In the genomic region with DNA sequence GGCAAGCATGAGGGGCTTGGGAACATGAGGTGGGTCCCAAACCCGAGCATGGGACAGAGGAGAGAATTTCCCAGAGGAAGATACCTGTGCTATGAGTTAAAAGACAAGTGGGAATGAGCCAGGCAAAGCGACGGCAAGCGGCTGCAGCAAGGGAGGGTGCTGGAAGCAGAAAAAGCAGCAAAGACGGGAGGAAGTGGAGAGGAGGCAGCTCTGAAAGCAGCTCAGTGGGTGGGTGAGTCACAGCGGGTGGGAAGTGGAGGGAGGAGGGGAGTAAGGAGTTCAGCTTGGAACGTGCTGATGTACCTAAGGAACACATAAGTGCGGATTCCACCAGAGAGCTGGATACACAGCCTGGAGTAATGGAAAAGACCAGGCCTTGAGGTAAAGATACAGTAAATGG, we compare ENCODE assay signal across 11 cellular contexts. TPM values are rescaled to one million over a fixed set of nuclear protein-coding genes. Genes with fewer than 3 reads are reported as not detected.
DNase-seq lines count a peak whose midpoint lies in the region; ATAC-seq and TF ChIP-seq lines count a peak whose summit lies in the region.
"Had no signal": no experiment of that assay in that cellular context is flagged by ENCODE, and none has a peak within 500 bp of the region (broad histone marks: within the 10 kb centered on the region; RNA-seq: fewer than 3 reads in every experiment).

No MANE protein-coding gene starts in this region.

- H3K4me2 ChIP-seq in GM23338 = peak overlapping the region; percentile 71

- H3K4me1 ChIP-seq in GM23338 (ENCODE audit: insufficient read depth) = peaks cover 32% of the 10 kb centered on the region

- no peaks in the 10 kb centered on the region; the same call in 1 of the 2 replicates for H3K9me2 ChIP-seq in GM23338 (ENCODE audit: insufficient read depth)

- H3K9me3 Mint-ChIP-seq in GM23338 = no peaks in the 10 kb centered on the region
- H3K9me3 Mint-ChIP-seq in WTC11 = peaks cover 4% of the 10 kb centered on the region; the same call in 1 of the 2 replicates
- no peaks in the 10 kb centered on the region for H3K9me3 Mint-ChIP-seq in activated CD8-positive, alpha-beta T cell treated with anti-CD3 and anti-CD28 coated beads, Interleukin-2, amount 10 ng/mL, durations not matched to agents 7 days and 5 days (ENCODE audit: insufficient read depth)

- H3K27me3 Mint-ChIP-seq in GM23338 (ENCODE audit: insufficient read depth, low read depth, poor library complexity) = no peaks in the 10 kb centered on the region
- H3K27me3 Mint-ChIP-seq in WTC11 (ENCODE audit: low read depth) = no peaks in the 10 kb centered on the region
- no peaks in the 10 kb centered on the region for H3K27me3 Mint-ChIP-seq in activated CD8-positive, alpha-beta T cell treated with anti-CD3 and anti-CD28 coated beads, Interleukin-2, amount 10 ng/mL, durations not matched to agents 7 days and 5 days (ENCODE audit: low read depth)

- H3K4me3 Mint-ChIP-seq in GM23338 (peak overlapping the region; percentile 16; the same call in 1 of the 3 replicates), WTC11 (0 out of 2 replicates have a peak overlapping the region, but pooled peaks have one; percentile 3)
- H3K4me3 Mint-ChIP-seq in activated CD8-positive, alpha-beta T cell treated with anti-CD3 and anti-CD28 coated beads, Interleukin-2, amount 10 ng/mL, durations not matched to agents 7 days and 5 days = no peak overlapping the region

- H3K4me3 ChIP-seq in GM23338 (no peak overlapping the region), foreskin fibroblast (ENCODE audit: low read depth in 1 of 2, low read length in 2 of 2) (peak overlapping the region in 1 of 2 donors; percentile 18), retinal pigment epithelial cell (ENCODE audit: low read length) (no peak overlapping the region)
- H3K4me3 ChIP-seq: SK-N-MC had no signal

- peak; percentile 59 for DNase-seq in GM23338 (ENCODE audit: low spot score)
- DNase-seq in WTC11 (ENCODE audit: low spot score) = peak; percentile 65
- DNase-seq in foreskin fibroblast = peak; percentile 39 to 61
- DNase-seq in retinal pigment epithelial cell (ENCODE audit: low read depth) = peak; percentile 52
- no peak for DNase-seq in SW 1271 (lab: John Stamatoyannopoulos, UW)
- no peak for DNase-seq in ACHN
- DNase-seq in activated CD8-positive, alpha-beta T cell treated with anti-CD3 and anti-CD28 coated beads, Interleukin-2, amount 10 ng/mL, durations not matched to agents 7 days and 5 days = no peak
- DNase-seq: GDM1, NCI-H1930 had no signal

- H3K27ac ChIP-seq in GM23338 (ENCODE audit: low read depth) = no peak overlapping the region
- H3K27ac ChIP-seq: SK-N-MC had no signal

- no peaks in the 10 kb centered on the region for H3F3A ChIP-seq in GM23338 (replicated peaks; ENCODE audit: low read depth)

- H4K20me1 ChIP-seq in GM23338 (replicated peaks; ENCODE audit: insufficient read depth) = 0 out of 2 replicates have a peak, but pooled peaks cover 3% of the 10 kb centered on the region

- H3K27ac Mint-ChIP-seq in GM23338 (peak overlapping the region; percentile 56), WTC11 (peak overlapping the region; percentile 90)
- no peak overlapping the region for H3K27ac Mint-ChIP-seq in activated CD8-positive, alpha-beta T cell treated with anti-CD3 and anti-CD28 coated beads, Interleukin-2, amount 10 ng/mL, durations not matched to agents 7 days and 5 days

- H3K36me3 Mint-ChIP-seq in GM23338 (ENCODE audit: low read depth) (peaks cover 56% of the 10 kb centered on the region), WTC11 (peaks cover 46% of the 10 kb centered on the region)
- peaks cover 66% of the 10 kb centered on the region for H3K36me3 Mint-ChIP-seq in activated CD8-positive, alpha-beta T cell treated with anti-CD3 and anti-CD28 coated beads, Interleukin-2, amount 10 ng/mL, durations not matched to agents 7 days and 5 days (ENCODE audit: low read depth)

- peaks cover 31% of the 10 kb centered on the region for H3K4me1 Mint-ChIP-seq in GM23338
- H3K4me1 Mint-ChIP-seq in WTC11 = peaks cover 33% of the 10 kb centered on the region
- no peaks in the 10 kb centered on the region for H3K4me1 Mint-ChIP-seq in activated CD8-positive, alpha-beta T cell treated with anti-CD3 and anti-CD28 coated beads, Interleukin-2, amount 10 ng/mL, durations not matched to agents 7 days and 5 days (ENCODE audit: low read depth)

- H3K27me3 ChIP-seq in GM23338 (ENCODE audit: insufficient read depth) = no peaks in the 10 kb centered on the region

- in situ Hi-C loops in ACHN (cut with HindIII; ENCODE audit: low pct_ligation_motif_present, low pct_unique_long_range_greater_than_20kb, low sequenced_read_pairs) = no loop called here

- no peak overlapping the region for H2AFZ ChIP-seq in GM23338

- peaks cover 5% of the 10 kb centered on the region; the same call in 1 of the 2 replicates for H3K36me3 ChIP-seq in GM23338 (ENCODE audit: insufficient read depth)

- ATAC-seq in GM23338 (peak; percentile 89), WTC11 (peak; percentile 75), GM21737 (IDR thresholded peaks at IDR 0.05; ENCODE audit: unreplicated experiment) (no peak)
- no peak for ATAC-seq in activated CD8-positive, alpha-beta T cell treated with anti-CD3 and anti-CD28 coated beads, Interleukin-2, amount 10 ng/mL, durations not matched to agents 7 days and 5 days

- TF ChIP-seq CTCF in GM23338 (conservative IDR thresholded peaks at IDR 0.05; ENCODE audit: low read depth in 2 of 2) = no peak
- TF ChIP-seq CTCF in WTC11 (IDR thresholded peaks at IDR 0.05) = no peak
- TF ChIP-seq CTCF in foreskin fibroblast (IDR thresholded peaks at IDR 0.05; ENCODE audit: low read depth, low read length) = no peak
- TF ChIP-seq CTCF in retinal pigment epithelial cell (conservative IDR thresholded peaks at IDR 0.05; ENCODE audit: low read depth, low read length) = no peak

- CTCF ChIA-PET in WTC11 (lab: Charles Lee) = interaction anchor here (0.6 to 2.4 kb wide), 4 partner anchors 9 to 790 kb away, joined by 3 to 10 read pairs (median 4); no protein-coding TSS in a partner anchor
- CTCF ChIA-PET in activated CD8-positive, alpha-beta T cell treated with anti-CD3 and anti-CD28 coated beads, Interleukin-2, amount 10 ng/mL, durations not matched to agents 7 days and 5 days (lab: Charles Lee) = interaction anchor here (1.9 kb wide), 1 partner anchor 8 kb away, joined by 5 read pairs; no protein-coding TSS in a partner anchor

- peaks cover 19% of the 10 kb centered on the region for H3K79me2 ChIP-seq in GM23338 (replicated peaks; ENCODE audit: insufficient read depth)

- POLR2A ChIA-PET in WTC11 (lab: Charles Lee) = interaction anchor here (0.6 kb wide), 1 partner anchor 31 kb away, joined by 3 read pairs; no protein-coding TSS in a partner anchor
- POLR2A ChIA-PET in activated CD8-positive, alpha-beta T cell treated with anti-CD3 and anti-CD28 coated beads, Interleukin-2, amount 10 ng/mL, durations not matched to agents 7 days and 5 days (lab: Charles Lee) = no interaction called here

TF ChIP-seq in GM23338, 12 proteins besides CTCF, POLR2A, EP300 and RAD21 (continues in another document):
- TF ChIP-seq ZNF114 (CRISPR knock-in tag; IDR thresholded peaks at IDR 0.05) = no peak
- TF ChIP-seq EZH2 (IDR thresholded peaks at IDR 0.05; ENCODE audit: low read depth, unreplicated experiment) = no peak

TF ChIP-seq in WTC11, 78 proteins besides CTCF, POLR2A, EP300 and RAD21:
- TF ChIP-seq MYBL2 (CRISPR knock-in tag; IDR thresholded peaks at IDR 0.05) (no peak), ZNF423 (CRISPR knock-in tag; IDR thresholded peaks at IDR 0.05) (0 out of 2 replicates have a peak, but pooled peaks have one; percentile 35)
- TF ChIP-seq, protein P1, sequence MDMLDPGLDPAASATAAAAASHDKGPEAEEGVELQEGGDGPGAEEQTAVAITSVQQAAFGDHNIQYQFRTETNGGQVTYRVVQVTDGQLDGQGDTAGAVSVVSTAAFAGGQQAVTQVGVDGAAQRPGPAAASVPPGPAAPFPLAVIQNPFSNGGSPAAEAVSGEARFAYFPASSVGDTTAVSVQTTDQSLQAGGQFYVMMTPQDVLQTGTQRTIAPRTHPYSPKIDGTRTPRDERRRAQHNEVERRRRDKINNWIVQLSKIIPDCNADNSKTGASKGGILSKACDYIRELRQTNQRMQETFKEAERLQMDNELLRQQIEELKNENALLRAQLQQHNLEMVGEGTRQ (CRISPR knock-in tag; IDR thresholded peaks at IDR 0.05) = 0 out of 2 replicates have a peak, but pooled peaks have one; percentile 11
TF ChIP-seq in WTC11: peak in this region for 2.

RNA-seq across cellular contexts. Expression of gene THUMPD2, which starts 41.4 kb away (rescaled TPM):
- total RNA-seq in GM23338 (2014; rRNA removed; shearing (Covaris generic)) = 16.1 and 19.5 TPM in 2 replicates
- 20.3 and 25.1 TPM in 2 replicates for polyA plus RNA-seq in GM23338 (2016; fragmentation: Nextera tagmentation; extraction: Ambion mirVana)
- 13.6 to 19.6 TPM (median 14.7 TPM) in 3 replicates for total RNA-seq in WTC11 (2021)
- 10 to 100 TPM; 11.1 to 11.4 TPM for total RNA-seq in activated CD8-positive, alpha-beta T cell treated with anti-CD3 and anti-CD28 coated beads, Interleukin-2, amount 10 ng/mL, durations not matched to agents 7 days and 5 days

Comparison
In these comparisons a context has a peak if more than half of its experiments do, and no peak if none do; other contexts are left out.
1. ATAC-seq: peak in GM23338 (single experiment) and WTC11 (single experiment); none in GM21737 (single experiment) and activated CD8-positive, alpha-beta T cell treated with anti-CD3 and anti-CD28 coated beads, Interleukin-2, amount 10 ng/mL, durations not matched to agents 7 days and 5 days (single experiment).
2. DNase-seq: peak in GM23338 (single experiment), WTC11 (single experiment), foreskin fibroblast (2 of 2) and retinal pigment epithelial cell (single experiment); none in SW 1271 (0 of 2), ACHN (single experiment) and activated CD8-positive, alpha-beta T cell treated with anti-CD3 and anti-CD28 coated beads, Interleukin-2, amount 10 ng/mL, durations not matched to agents 7 days and 5 days (single experiment).